Comparison of ENCODE assay signal across 24 cellular contexts in the genomic region with DNA sequence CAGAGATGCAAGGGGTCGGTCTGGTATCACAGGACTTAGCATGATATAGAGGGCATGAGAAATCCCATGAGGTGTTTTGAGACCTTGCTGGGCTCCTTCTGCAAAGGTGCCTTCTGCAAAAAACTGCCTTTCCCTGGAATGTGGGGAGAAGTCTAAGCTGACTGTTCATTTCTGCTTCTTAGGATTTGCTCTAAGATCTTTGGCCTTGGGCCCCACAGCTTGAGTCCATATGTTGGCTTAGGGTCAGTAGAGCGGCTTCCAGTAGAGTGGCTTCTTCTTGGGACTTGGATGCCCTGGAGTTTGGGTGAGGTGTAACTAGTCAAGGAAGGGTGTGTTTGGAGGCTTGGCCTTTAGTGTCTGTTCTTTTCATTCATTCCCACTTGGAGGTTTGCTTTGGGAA. TPM values are rescaled to one million over a fixed set of nuclear protein-coding genes. Genes with fewer than 3 reads are reported as not detected.
DNase-seq lines count a peak whose midpoint lies in the region; ATAC-seq and TF ChIP-seq lines count a peak whose summit lies in the region.
"Had no signal": no experiment of that assay in that cellular context is flagged by ENCODE, and none has a peak within 500 bp of the region (broad histone marks: within the 10 kb centered on the region; RNA-seq: fewer than 3 reads in every experiment).

No MANE protein-coding gene starts in this region.

- CTCF ChIA-PET in IMR-90 (lab: Yijun Ruan, JAX), result interaction anchor here (1.2 kb wide), 1 partner anchor 27 kb away, joined by 4 read pairs; no protein-coding TSS in a partner anchor

- H2BK5ac ChIP-seq in IMR-90 (ENCODE audit: low read depth, low read length, poor library complexity, severe bottlenecking), result peak overlapping the region; percentile 90

- peaks cover 18 to 56% of the 10 kb centered on the region in 2 experiments for H3K79me1 ChIP-seq in IMR-90 (ENCODE audit: low read depth in 1 of 2, low read length in 2 of 2)

- H3K27ac ChIP-seq in IMR-90 (ENCODE audit: insufficient read depth, low read length), result peak overlapping the region; percentile 25; the same call in 1 of the 2 replicates
- H3K27ac ChIP-seq in esophagus muscularis mucosa (replicated peaks in 1 of 4), result no peak overlapping the region
- peak overlapping the region in 3 of 4 donors; percentile 86 to 90 (median 86) for H3K27ac ChIP-seq in gastrocnemius medialis
- H3K27ac ChIP-seq in smooth muscle cell (ENCODE audit: low read depth), result no peak overlapping the region
- H3K27ac ChIP-seq: BLaER1 treated with 17β-estradiol and CSF1 and Interleukin-3, amounts not matched to agents 10 nM and 100 nM; hepatocyte had no signal

- H2BK20ac ChIP-seq in IMR-90 (ENCODE audit: low read depth, low read length), result peak overlapping the region; percentile 84

- POLR2A ChIA-PET in IMR-90 (lab: Charles Lee; ENCODE audit: unreplicated experiment), result no interaction called here

- peak; percentile 61 for DNase-seq in AG10803 (ENCODE audit: low read depth)
- no peak for DNase-seq in IMR-90
- peak; percentile 74 for DNase-seq in esophagus muscularis mucosa (ENCODE audit: extremely low spot score)
- DNase-seq in gastrocnemius medialis, result no peak
- DNase-seq in smooth muscle cell (lab: John Stamatoyannopoulos, UW; ENCODE audit: unreplicated experiment), result no peak
- no peak for DNase-seq in NCI-H187 (lab: John Stamatoyannopoulos, UW)
- DNase-seq: activated CD4-positive, alpha-beta T cell treated with anti-CD3 and anti-CD28 coated beads for 36 hours; activated gamma-delta T cell; COR-L47; NCI-H1048; NCI-H1694 treated with DMSO at 0.1 percent for 48 hours; NCI-H446 treated with DMSO at 0.1 percent for 48 hours; NCI-H82; Peyer's patch; small intestine; stimulated activated naive CD8-positive, alpha-beta T cell treated with anti-CD3 and anti-CD28 coated beads, Interleukin-15, amount 100 ng/mL, for 72 hours; T-helper 9 cell; thyroid gland; uterus had no signal

- 0 out of 2 replicates have a peak overlapping the region, but pooled peaks have one; percentile 5 for H4K5ac ChIP-seq in IMR-90 (ENCODE audit: low read depth, low read length)

- H2AFZ ChIP-seq in IMR-90 (replicated peaks; ENCODE audit: low read length, poor library complexity), result no peak overlapping the region
- no peak overlapping the region for H2AFZ ChIP-seq in smooth muscle cell (ENCODE audit: low read depth)
- H2AFZ ChIP-seq: hepatocyte had no signal

- H2BK120ac ChIP-seq in IMR-90 (ENCODE audit: low read depth, low read length), result peak overlapping the region; percentile 95

- peak overlapping the region; percentile 51; the same call in 1 of the 2 replicates for H3K23ac ChIP-seq in IMR-90 (ENCODE audit: low read depth, low read length)

- 100% methylated on average over 1 of the region's 2 CpGs; no CpG with 5 or more reads in 1 of the 2 experiments for WGBS in IMR-90 (ENCODE audit: extremely low coverage in 2 of 2, insufficient read length in 1 of 2), 2 experiments
- 93% methylated on average over 2 of the region's 2 CpGs for WGBS in esophagus muscularis mucosa
- WGBS in smooth muscle cell (ENCODE audit: low lambda C conversion rate), result 98% methylated on average over 2 of the region's 2 CpGs

- no peak for ATAC-seq in IMR-90 (ENCODE audit: low read depth)
- no peak for ATAC-seq in gastrocnemius medialis
- ATAC-seq in GM18520 (IDR thresholded peaks at IDR 0.05; ENCODE audit: unreplicated experiment), result no peak
- ATAC-seq: activated CD4-positive, alpha-beta T cell treated with anti-CD3 and anti-CD28 coated beads for 36 hours; K562; stimulated activated naive CD8-positive, alpha-beta T cell treated with anti-CD3 and anti-CD28 coated beads, Interleukin-15, amount 100 ng/mL, for 72 hours had no signal

- H3K56ac ChIP-seq in IMR-90 (ENCODE audit: extremely low read depth, insufficient read depth, low read length), result no peak overlapping the region

- H2AK9ac ChIP-seq in IMR-90 (replicated peaks; ENCODE audit: low read depth, low read length, poor library complexity), result no peak overlapping the region

- H3K9ac ChIP-seq in IMR-90 (ENCODE audit: low read depth, low read length), result no peak overlapping the region
- no peak overlapping the region for H3K9ac ChIP-seq in smooth muscle cell (ENCODE audit: low read depth)
- H3K9ac ChIP-seq: BLaER1 treated with 17β-estradiol and CSF1 and Interleukin-3, amounts not matched to agents 10 nM and 100 nM had no signal

- H4K20me1 ChIP-seq in IMR-90 (ENCODE audit: insufficient read depth, low read length) (peaks cover 13% of the 10 kb centered on the region), smooth muscle cell (ENCODE audit: low read depth) (no peaks in the 10 kb centered on the region)

- TF ChIP-seq RAD21 in IMR-90 (IDR thresholded peaks at IDR 0.05; ENCODE audit: low read length), result no peak

- no peak overlapping the region for H3K4me2 ChIP-seq in IMR-90 (ENCODE audit: low read depth, low read length)
- no peak overlapping the region for H3K4me2 ChIP-seq in smooth muscle cell
- H3K4me2 ChIP-seq: BLaER1 treated with 17β-estradiol and CSF1 and Interleukin-3, amounts not matched to agents 10 nM and 100 nM; hepatocyte had no signal

- H4K8ac ChIP-seq in IMR-90 (ENCODE audit: low read depth in 2 of 2, low read length in 2 of 2), result no peak overlapping the region; a peak in 2 of 4 replicates

- peak overlapping the region; percentile 37 for H2AK5ac ChIP-seq in IMR-90 (ENCODE audit: low read depth, low read length)

- H3K79me2 ChIP-seq in smooth muscle cell (ENCODE audit: low read depth), result no peaks in the 10 kb centered on the region
- H3K79me2 ChIP-seq: hepatocyte had no signal

- no peak for TF ChIP-seq POLR2A in IMR-90 (IDR thresholded peaks at IDR 0.05; ENCODE audit: low read depth, low read length)
- no peak for TF ChIP-seq POLR2A in esophagus muscularis mucosa (IDR thresholded peaks at IDR 0.05; ENCODE audit: low read depth)
- no peak for TF ChIP-seq POLR2A in gastrocnemius medialis (IDR thresholded peaks at IDR 0.05)

- in situ Hi-C loops in IMR-90 (cut with MboI; ENCODE audit: low sequenced_read_pairs) (loop anchor here (5.0 kb wide), 1 partner anchor 80 kb away; no protein-coding TSS in a partner anchor), gastrocnemius medialis (cut with MboI; ENCODE audit: low sequenced_read_pairs in 4 of 4) (no loop called here)

- H4K91ac ChIP-seq in IMR-90 (ENCODE audit: insufficient read depth, low read depth, low read length), result peak overlapping the region; percentile 14

- peak overlapping the region; percentile 95 for H3K4ac ChIP-seq in IMR-90 (ENCODE audit: low read depth, low read length)

- H3K9me3 ChIP-seq in IMR-90 (ENCODE audit: control insufficient read depth, insufficient read depth, low read length) (no peaks in the 10 kb centered on the region), esophagus muscularis mucosa (no peaks in the 10 kb centered on the region), gastrocnemius medialis (no peaks in the 10 kb centered on the region), smooth muscle cell (replicated peaks; ENCODE audit: low read depth) (no peaks in the 10 kb centered on the region)
- H3K9me3 ChIP-seq: Peyer's patch, right atrium auricular region, thyroid gland, uterus had no signal

- dilution Hi-C loops in IMR-90 (cut with HindIII; ENCODE audit: low sequenced_read_pairs, unreplicated experiment), result no loop called here

- no peaks in the 10 kb centered on the region for H3F3A ChIP-seq in smooth muscle cell (ENCODE audit: low read depth)

- peaks cover 39% of the 10 kb centered on the region for H3K9me1 ChIP-seq in IMR-90 (ENCODE audit: insufficient read depth, low read length)

- no peak for TF ChIP-seq EP300 in esophagus muscularis mucosa (IDR thresholded peaks at IDR 0.05)

- 0 out of 2 replicates have a peak overlapping the region, but pooled peaks have one; percentile 17 for H3K18ac ChIP-seq in IMR-90 (ENCODE audit: low read depth, low read length)

- H3K14ac ChIP-seq in IMR-90 (replicated peaks; ENCODE audit: low read depth, low read length), result peak overlapping the region; percentile 98

- intact Hi-C loops in IMR-90 (cut with micrococcal nuclease) (no loop called here), esophagus muscularis mucosa (cut with DNase I) (no loop called here), gastrocnemius medialis (cut with DNase I; ENCODE audit: low total_unique reads) (loop anchor here (5.0 kb wide), 2 partner anchors 45 to 245 kb away; no protein-coding TSS in a partner anchor)

- peak overlapping the region; percentile 49; the same call in 2 of the 3 replicates for H2BK15ac ChIP-seq in IMR-90 (ENCODE audit: low read depth, low read length)

- H3K4me1 ChIP-seq in IMR-90 (ENCODE audit: control insufficient read depth, insufficient read depth, low read length) (peaks cover 22% of the 10 kb centered on the region), esophagus muscularis mucosa (peaks cover 8 to 19% (median 14%) of the 10 kb centered on the region in 4 donors), gastrocnemius medialis (peaks cover 28 to 29% of the 10 kb centered on the region in 2 donors), smooth muscle cell (ENCODE audit: low read depth) (peaks cover 9% of the 10 kb centered on the region)

- H3K36me3 ChIP-seq in IMR-90 (ENCODE audit: control insufficient read depth, insufficient read depth, low read length) (peaks cover 42% of the 10 kb centered on the region), esophagus muscularis mucosa (peaks cover 0 to 29% (median 13%) of the 10 kb centered on the region in 4 donors), gastrocnemius medialis (peaks cover 3 to 64% of the 10 kb centered on the region in 2 donors), smooth muscle cell (ENCODE audit: low read depth) (no peaks in the 10 kb centered on the region)
- H3K36me3 ChIP-seq: right atrium auricular region, uterus had no signal

- TF ChIP-seq CTCF in AG10803 (conservative IDR thresholded peaks at IDR 0.05; ENCODE audit: low read length) (no peak), IMR-90 (conservative IDR thresholded peaks at IDR 0.05; ENCODE audit: low read depth, low read length) (no peak), esophagus muscularis mucosa (IDR thresholded peaks at IDR 0.05) (no peak), gastrocnemius medialis (IDR thresholded peaks at IDR 0.05 in 4 of 5, conservative IDR thresholded peaks at IDR 0.05 in 1 of 5) (no peak), smooth muscle cell (IDR thresholded peaks at IDR 0.05; ENCODE audit: borderline replicate concordance, insufficient read depth, poor library complexity, severe bottlenecking) (no peak)

- BruUV-seq in IMR-90 (replicated peaks; lab: Mats Ljungman, UMichigan), result no TSS peak

- H3K27me3 ChIP-seq in IMR-90 (ENCODE audit: control insufficient read depth, insufficient read depth, low read length), result no peaks in the 10 kb centered on the region
- H3K27me3 ChIP-seq in esophagus muscularis mucosa, result no peaks in the 10 kb centered on the region
- H3K27me3 ChIP-seq in gastrocnemius medialis, result no peaks in the 10 kb centered on the region
- no peaks in the 10 kb centered on the region for H3K27me3 ChIP-seq in smooth muscle cell (ENCODE audit: low read depth)
- H3K27me3 ChIP-seq: BLaER1 treated with 17β-estradiol and CSF1 and Interleukin-3, amounts not matched to agents 10 nM and 100 nM; hepatocyte; Peyer's patch; right atrium auricular region; thyroid gland; uterus had no signal

- H3K4me3 ChIP-seq in AG10803 (ENCODE audit: low read length) (no peak overlapping the region), IMR-90 (ENCODE audit: insufficient read depth, low read depth, low read length) (no peak overlapping the region), esophagus muscularis mucosa (no peak overlapping the region), gastrocnemius medialis (no peak overlapping the region), smooth muscle cell (no peak overlapping the region)
- H3K4me3 ChIP-seq: BLaER1 treated with 17β-estradiol and CSF1 and Interleukin-3, amounts not matched to agents 10 nM and 100 nM; hepatocyte; K562; Peyer's patch; right atrium auricular region; thyroid gland; uterus had no signal

RNA-seq across cellular contexts. Expression of gene AMPD3, which starts 37.0 kb away (rescaled TPM):
- total RNA-seq in IMR-90 (2012; rRNA removed), result 8.1 and 8.6 TPM in 2 replicates
- polyA plus RNA-seq in IMR-90 (2012; rRNA removed), result 10.8 and 12.1 TPM in 2 replicates
- 7.4 and 13.3 TPM in 2 replicates for polyA plus RNA-seq in IMR-90 (2012; cell fraction: cytosol; rRNA removed)
- 19.2 and 26.6 TPM in 2 replicates for polyA plus RNA-seq in IMR-90 (2012; cell fraction: nucleus; rRNA removed; ENCODE audit: low replicate concordance)
- total RNA-seq in esophagus muscularis mucosa, result 1 to 10 TPM; 3.8 to 7.5 (median 5.1) TPM
- 100 to 1,000 TPM; 104 to 185 (median 112) TPM for total RNA-seq in gastrocnemius medialis
- total RNA-seq in smooth muscle cell, result 3.6 and 3.9 TPM in 2 replicates
- polyA plus RNA-seq in smooth muscle cell, result 0.67 and 2.1 TPM in 2 replicates

RNA-seq across cellular contexts. Expression of gene RNF141, which starts 48.9 kb away (rescaled TPM):
- total RNA-seq in IMR-90 (2012; rRNA removed), result 18.6 and 34.2 TPM in 2 replicates
- 10.6 and 13.8 TPM in 2 replicates for polyA plus RNA-seq in IMR-90 (2012; rRNA removed)
- 2.1 and 3.4 TPM in 2 replicates for polyA plus RNA-seq in IMR-90 (2012; cell fraction: cytosol; rRNA removed)
- polyA plus RNA-seq in IMR-90 (2012; cell fraction: nucleus; rRNA removed; ENCODE audit: low replicate concordance), result 0.53 and 6.1 TPM in 2 replicates
- 10 to 100 TPM; 24.1 to 39.3 (median 34.9) TPM for total RNA-seq in esophagus muscularis mucosa
- total RNA-seq in gastrocnemius medialis, result 10 to 100 TPM; 16.8 to 38.2 (median 19.0) TPM
- 24.4 and 26.6 TPM in 2 replicates for total RNA-seq in smooth muscle cell
- polyA plus RNA-seq in smooth muscle cell, result 16.2 and 26.1 TPM in 2 replicates

Comparison
In these comparisons a context has a peak if more than half of its experiments do, and no peak if none do; other contexts are left out.
1. DNase-seq: peak in AG10803 (single experiment) and esophagus muscularis mucosa (single experiment); none in IMR-90 (single experiment), gastrocnemius medialis (0 of 2), smooth muscle cell (single experiment) and NCI-H187 (0 of 2).
2. H3K27ac ChIP-seq: peak in IMR-90 (single experiment) and gastrocnemius medialis (3 of 4); none in esophagus muscularis mucosa (0 of 4) and smooth muscle cell (single experiment).
3. RNA of gene AMPD3, which starts 37.0 kb away (total RNA-seq): 104 to 185 TPM in gastrocnemius medialis; 8.1 to 8.6 TPM in IMR-90, 3.8 to 7.5 TPM in esophagus muscularis mucosa and 3.6 to 3.9 TPM in smooth muscle cell; every median in the first group is over 10 times any median in the second.